In genomic region chr9:109012876-109013677, GRCh38 we compare ENCODE assay signal across 1 cellular context.
TF ChIP-seq lines count a peak whose summit lies in the region.

TSS of gene CTNNAL1 (minus strand) at chr9:109013499. CDS start at chr9:109013442, 57 bp downstream.

TF ChIP-seq in GM12878, 131 proteins besides CTCF, POLR2A, EP300 and RAD21 (continued from another document and continues in another):
- TF ChIP-seq, protein P1, sequence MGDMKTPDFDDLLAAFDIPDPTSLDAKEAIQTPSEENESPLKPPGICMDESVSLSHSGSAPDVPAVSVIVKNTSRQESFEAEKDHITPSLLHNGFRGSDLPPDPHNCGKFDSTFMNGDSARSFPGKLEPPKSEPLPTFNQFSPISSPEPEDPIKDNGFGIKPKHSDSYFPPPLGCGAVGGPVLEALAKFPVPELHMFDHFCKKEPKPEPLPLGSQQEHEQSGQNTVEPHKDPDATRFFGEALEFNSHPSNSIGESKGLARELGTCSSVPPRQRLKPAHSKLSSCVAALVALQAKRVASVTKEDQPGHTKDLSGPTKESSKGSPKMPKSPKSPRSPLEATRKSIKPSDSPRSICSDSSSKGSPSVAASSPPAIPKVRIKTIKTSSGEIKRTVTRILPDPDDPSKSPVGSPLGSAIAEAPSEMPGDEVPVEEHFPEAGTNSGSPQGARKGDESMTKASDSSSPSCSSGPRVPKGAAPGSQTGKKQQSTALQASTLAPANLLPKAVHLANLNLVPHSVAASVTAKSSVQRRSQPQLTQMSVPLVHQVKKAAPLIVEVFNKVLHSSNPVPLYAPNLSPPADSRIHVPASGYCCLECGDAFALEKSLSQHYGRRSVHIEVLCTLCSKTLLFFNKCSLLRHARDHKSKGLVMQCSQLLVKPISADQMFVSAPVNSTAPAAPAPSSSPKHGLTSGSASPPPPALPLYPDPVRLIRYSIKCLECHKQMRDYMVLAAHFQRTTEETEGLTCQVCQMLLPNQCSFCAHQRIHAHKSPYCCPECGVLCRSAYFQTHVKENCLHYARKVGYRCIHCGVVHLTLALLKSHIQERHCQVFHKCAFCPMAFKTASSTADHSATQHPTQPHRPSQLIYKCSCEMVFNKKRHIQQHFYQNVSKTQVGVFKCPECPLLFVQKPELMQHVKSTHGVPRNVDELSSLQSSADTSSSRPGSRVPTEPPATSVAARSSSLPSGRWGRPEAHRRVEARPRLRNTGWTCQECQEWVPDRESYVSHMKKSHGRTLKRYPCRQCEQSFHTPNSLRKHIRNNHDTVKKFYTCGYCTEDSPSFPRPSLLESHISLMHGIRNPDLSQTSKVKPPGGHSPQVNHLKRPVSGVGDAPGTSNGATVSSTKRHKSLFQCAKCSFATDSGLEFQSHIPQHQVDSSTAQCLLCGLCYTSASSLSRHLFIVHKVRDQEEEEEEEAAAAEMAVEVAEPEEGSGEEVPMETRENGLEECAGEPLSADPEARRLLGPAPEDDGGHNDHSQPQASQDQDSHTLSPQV (IDR thresholded peaks at IDR 0.05) = no peak
- no peak for TF ChIP-seq RELA (IDR thresholded peaks at IDR 0.05; ENCODE audit: borderline replicate concordance, partially characterized antibody)
- no peak for TF ChIP-seq MEF2A (IDR thresholded peaks at IDR 0.05; ENCODE audit: insufficient read depth, low read depth, low read length)
- TF ChIP-seq KDM1A (IDR thresholded peaks at IDR 0.05; ENCODE audit: borderline replicate concordance) = no peak
- TF ChIP-seq SREBF2 (IDR thresholded peaks at IDR 0.05; ENCODE audit: low read length) = no peak
- TF ChIP-seq TCF7 (IDR thresholded peaks at IDR 0.05; ENCODE audit: borderline replicate concordance) = no peak
- TF ChIP-seq POLR2AphosphoS2 (IDR thresholded peaks at IDR 0.05; ENCODE audit: low read depth, low read length) = no peak
- TF ChIP-seq ZNF274 (IDR thresholded peaks at IDR 0.05; ENCODE audit: insufficient read depth, insufficient read length) = no peak
- no peak for TF ChIP-seq IRF4 (IDR thresholded peaks at IDR 0.05; ENCODE audit: low read depth, low read length)
- no peak for TF ChIP-seq TAF1 (IDR thresholded peaks at IDR 0.05; ENCODE audit: borderline replicate concordance, low read depth, low read length)
- TF ChIP-seq MXI1 (IDR thresholded peaks at IDR 0.05; ENCODE audit: low read depth, low read length) = 0 out of 2 replicates have a peak, but pooled peaks have one; percentile 23
- no peak for TF ChIP-seq CHD2 (IDR thresholded peaks at IDR 0.05; ENCODE audit: borderline replicate concordance, low read depth, low read length)
- TF ChIP-seq RUNX3 (IDR thresholded peaks at IDR 0.05; ENCODE audit: low read length) = no peak
- TF ChIP-seq ETV6 (conservative IDR thresholded peaks at IDR 0.05 in 1 of 2, IDR thresholded peaks at IDR 0.05 in 1 of 2; ENCODE audit: borderline replicate concordance in 1 of 2, low read depth in 1 of 2) = no peak
- TF ChIP-seq CEBPB (IDR thresholded peaks at IDR 0.05; ENCODE audit: borderline replicate concordance in 1 of 2, low read depth in 2 of 2, low read length in 2 of 2) = no peak
- no peak for TF ChIP-seq SMAD5 (IDR thresholded peaks at IDR 0.05; ENCODE audit: low read depth)
- TF ChIP-seq NRF1 (conservative IDR thresholded peaks at IDR 0.05; ENCODE audit: low read depth, low read length) = no peak
- no peak for TF ChIP-seq ZSCAN29 (IDR thresholded peaks at IDR 0.05)
- no peak for TF ChIP-seq SUZ12 (IDR thresholded peaks at IDR 0.05; ENCODE audit: unreplicated experiment)
- TF ChIP-seq SPI1 (IDR thresholded peaks at IDR 0.05; ENCODE audit: borderline replicate concordance, insufficient read depth, low read depth, low read length) = no peak
- no peak for TF ChIP-seq WRNIP1 (IDR thresholded peaks at IDR 0.05; ENCODE audit: borderline replicate concordance, low read depth, low read length)
- TF ChIP-seq HDAC2 (IDR thresholded peaks at IDR 0.05) = no peak
- TF ChIP-seq, protein P2, sequence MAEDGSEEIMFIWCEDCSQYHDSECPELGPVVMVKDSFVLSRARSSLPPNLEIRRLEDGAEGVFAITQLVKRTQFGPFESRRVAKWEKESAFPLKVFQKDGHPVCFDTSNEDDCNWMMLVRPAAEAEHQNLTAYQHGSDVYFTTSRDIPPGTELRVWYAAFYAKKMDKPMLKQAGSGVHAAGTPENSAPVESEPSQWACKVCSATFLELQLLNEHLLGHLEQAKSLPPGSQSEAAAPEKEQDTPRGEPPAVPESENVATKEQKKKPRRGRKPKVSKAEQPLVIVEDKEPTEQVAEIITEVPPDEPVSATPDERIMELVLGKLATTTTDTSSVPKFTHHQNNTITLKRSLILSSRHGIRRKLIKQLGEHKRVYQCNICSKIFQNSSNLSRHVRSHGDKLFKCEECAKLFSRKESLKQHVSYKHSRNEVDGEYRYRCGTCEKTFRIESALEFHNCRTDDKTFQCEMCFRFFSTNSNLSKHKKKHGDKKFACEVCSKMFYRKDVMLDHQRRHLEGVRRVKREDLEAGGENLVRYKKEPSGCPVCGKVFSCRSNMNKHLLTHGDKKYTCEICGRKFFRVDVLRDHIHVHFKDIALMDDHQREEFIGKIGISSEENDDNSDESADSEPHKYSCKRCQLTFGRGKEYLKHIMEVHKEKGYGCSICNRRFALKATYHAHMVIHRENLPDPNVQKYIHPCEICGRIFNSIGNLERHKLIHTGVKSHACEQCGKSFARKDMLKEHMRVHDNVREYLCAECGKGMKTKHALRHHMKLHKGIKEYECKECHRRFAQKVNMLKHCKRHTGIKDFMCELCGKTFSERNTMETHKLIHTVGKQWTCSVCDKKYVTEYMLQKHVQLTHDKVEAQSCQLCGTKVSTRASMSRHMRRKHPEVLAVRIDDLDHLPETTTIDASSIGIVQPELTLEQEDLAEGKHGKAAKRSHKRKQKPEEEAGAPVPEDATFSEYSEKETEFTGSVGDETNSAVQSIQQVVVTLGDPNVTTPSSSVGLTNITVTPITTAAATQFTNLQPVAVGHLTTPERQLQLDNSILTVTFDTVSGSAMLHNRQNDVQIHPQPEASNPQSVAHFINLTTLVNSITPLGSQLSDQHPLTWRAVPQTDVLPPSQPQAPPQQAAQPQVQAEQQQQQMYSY (CRISPR knock-in tag; IDR thresholded peaks at IDR 0.05) = no peak
- no peak for TF ChIP-seq CHD1 (IDR thresholded peaks at IDR 0.05; ENCODE audit: low read depth, low read length)
- TF ChIP-seq SP1 (IDR thresholded peaks at IDR 0.05; ENCODE audit: low read depth, low read length) = no peak
- TF ChIP-seq ZNF24 (IDR thresholded peaks at IDR 0.05) = no peak
- TF ChIP-seq RBBP5 (conservative IDR thresholded peaks at IDR 0.05) = no peak
- TF ChIP-seq LARP7 (IDR thresholded peaks at IDR 0.05) = peak; percentile 69
- TF ChIP-seq PBX3 (IDR thresholded peaks at IDR 0.05; ENCODE audit: insufficient replicate concordance, low read depth, low read length) = no peak
- TF ChIP-seq MEF2B (IDR thresholded peaks at IDR 0.05; ENCODE audit: partially characterized antibody, poor library complexity, severe bottlenecking) = no peak
- no peak for TF ChIP-seq NR2C2 (IDR thresholded peaks at IDR 0.05; ENCODE audit: borderline replicate concordance, control insufficient read depth, insufficient read length, low read depth)
- no peak for TF ChIP-seq GABPA (IDR thresholded peaks at IDR 0.05; ENCODE audit: low read depth)
- TF ChIP-seq YY1 (IDR thresholded peaks at IDR 0.05; ENCODE audit: low read depth, low read length) = peak; percentile 75; the same call in 1 of the 2 replicates
- TF ChIP-seq STAT1 (conservative IDR thresholded peaks at IDR 0.05) = no peak
- TF ChIP-seq SREBF1 (IDR thresholded peaks at IDR 0.05; ENCODE audit: low read length) = no peak
- TF ChIP-seq, protein P3, sequence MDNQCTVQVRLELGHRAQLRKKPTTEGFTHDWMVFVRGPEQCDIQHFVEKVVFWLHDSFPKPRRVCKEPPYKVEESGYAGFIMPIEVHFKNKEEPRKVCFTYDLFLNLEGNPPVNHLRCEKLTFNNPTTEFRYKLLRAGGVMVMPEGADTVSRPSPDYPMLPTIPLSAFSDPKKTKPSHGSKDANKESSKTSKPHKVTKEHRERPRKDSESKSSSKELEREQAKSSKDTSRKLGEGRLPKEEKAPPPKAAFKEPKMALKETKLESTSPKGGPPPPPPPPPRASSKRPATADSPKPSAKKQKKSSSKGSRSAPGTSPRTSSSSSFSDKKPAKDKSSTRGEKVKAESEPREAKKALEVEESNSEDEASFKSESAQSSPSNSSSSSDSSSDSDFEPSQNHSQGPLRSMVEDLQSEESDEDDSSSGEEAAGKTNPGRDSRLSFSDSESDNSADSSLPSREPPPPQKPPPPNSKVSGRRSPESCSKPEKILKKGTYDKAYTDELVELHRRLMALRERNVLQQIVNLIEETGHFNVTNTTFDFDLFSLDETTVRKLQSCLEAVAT (IDR thresholded peaks at IDR 0.05) = no peak
- TF ChIP-seq NBN (IDR thresholded peaks at IDR 0.05) = no peak
- TF ChIP-seq MYB (IDR thresholded peaks at IDR 0.05; ENCODE audit: borderline replicate concordance, low read depth, low read length) = no peak
- TF ChIP-seq ZNF384 (IDR thresholded peaks at IDR 0.05; ENCODE audit: borderline replicate concordance, low read depth, low read length) = no peak
- TF ChIP-seq, protein P4, sequence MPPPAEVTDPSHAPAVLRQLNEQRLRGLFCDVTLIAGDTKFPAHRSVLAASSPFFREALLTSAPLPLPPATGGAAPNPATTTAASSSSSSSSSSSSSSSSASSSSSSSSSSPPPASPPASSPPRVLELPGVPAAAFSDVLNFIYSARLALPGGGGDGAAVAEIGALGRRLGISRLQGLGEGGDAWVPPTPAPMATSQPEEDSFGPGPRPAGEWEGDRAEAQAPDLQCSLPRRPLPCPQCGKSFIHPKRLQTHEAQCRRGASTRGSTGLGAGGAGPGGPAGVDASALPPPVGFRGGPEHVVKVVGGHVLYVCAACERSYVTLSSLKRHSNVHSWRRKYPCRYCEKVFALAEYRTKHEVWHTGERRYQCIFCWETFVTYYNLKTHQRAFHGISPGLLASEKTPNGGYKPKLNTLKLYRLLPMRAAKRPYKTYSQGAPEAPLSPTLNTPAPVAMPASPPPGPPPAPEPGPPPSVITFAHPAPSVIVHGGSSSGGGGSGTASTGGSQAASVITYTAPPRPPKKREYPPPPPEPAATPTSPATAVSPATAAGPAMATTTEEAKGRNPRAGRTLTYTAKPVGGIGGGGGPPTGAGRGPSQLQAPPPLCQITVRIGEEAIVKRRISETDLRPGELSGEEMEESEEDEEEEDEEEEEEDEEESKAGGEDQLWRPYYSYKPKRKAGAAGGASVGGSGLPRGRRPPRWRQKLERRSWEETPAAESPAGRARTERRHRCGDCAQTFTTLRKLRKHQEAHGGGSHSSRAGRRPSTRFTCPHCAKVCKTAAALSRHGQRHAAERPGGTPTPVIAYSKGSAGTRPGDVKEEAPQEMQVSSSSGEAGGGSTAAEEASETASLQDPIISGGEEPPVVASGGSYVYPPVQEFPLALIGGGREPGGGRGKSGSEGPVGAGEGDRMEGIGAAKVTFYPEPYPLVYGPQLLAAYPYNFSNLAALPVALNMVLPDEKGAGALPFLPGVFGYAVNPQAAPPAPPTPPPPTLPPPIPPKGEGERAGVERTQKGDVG (CRISPR knock-in tag; IDR thresholded peaks at IDR 0.05) = no peak
- no peak for TF ChIP-seq ESRRA (IDR thresholded peaks at IDR 0.05; ENCODE audit: low read length)
- no peak for TF ChIP-seq FOXM1 (IDR thresholded peaks at IDR 0.05; ENCODE audit: low read depth, low read length)
- TF ChIP-seq HSF1 (IDR thresholded peaks at IDR 0.05; ENCODE audit: low read depth, low read length) = no peak
- no peak for TF ChIP-seq FOXK2 (IDR thresholded peaks at IDR 0.05)
- TF ChIP-seq RB1 (IDR thresholded peaks at IDR 0.05; ENCODE audit: borderline replicate concordance) = peak; percentile 35; the same call in 1 of the 2 replicates
- TF ChIP-seq, protein P5, sequence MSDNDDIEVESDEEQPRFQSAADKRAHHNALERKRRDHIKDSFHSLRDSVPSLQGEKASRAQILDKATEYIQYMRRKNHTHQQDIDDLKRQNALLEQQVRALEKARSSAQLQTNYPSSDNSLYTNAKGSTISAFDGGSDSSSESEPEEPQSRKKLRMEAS (IDR thresholded peaks at IDR 0.05; ENCODE audit: low read depth, low read length) = no peak
